In genomic region chr11:115525600-115526006, GRCh38 we compare ENCODE assay signal across 1 cellular context.
TF ChIP-seq lines count a peak whose summit lies in the region.

No MANE protein-coding gene starts in this region.

TF ChIP-seq in HepG2, 621 proteins besides CTCF, POLR2A, EP300 and RAD21 (continued from another document and continues in another):
- TF ChIP-seq FOXP4 (CRISPR knock-in tag; IDR thresholded peaks at IDR 0.05) (peak; percentile 37; the same call in 1 of the 2 replicates), FLYWCH1 (CRISPR knock-in tag; IDR thresholded peaks at IDR 0.05) (no peak), ETV5 (CRISPR knock-in tag; IDR thresholded peaks at IDR 0.05; ENCODE audit: borderline replicate concordance) (peak; percentile 70; the same call in 1 of the 2 replicates), ZNF292 (CRISPR knock-in tag; IDR thresholded peaks at IDR 0.05; ENCODE audit: borderline replicate concordance, low read depth) (peak; percentile 61; the same call in 1 of the 2 replicates), USF2 (IDR thresholded peaks at IDR 0.05; ENCODE audit: low read depth, low read length) (peak; percentile 53), USF2 (CRISPR knock-in tag; IDR thresholded peaks at IDR 0.05; ENCODE audit: borderline replicate concordance) (peak; percentile 79; the same call in 1 of the 2 replicates), MAZ (IDR thresholded peaks at IDR 0.05; ENCODE audit: borderline replicate concordance, low read depth, low read length) (no peak), MAZ (CRISPR knock-in tag; IDR thresholded peaks at IDR 0.05; ENCODE audit: low read depth) (no peak), ZNF350 (CRISPR knock-in tag; IDR thresholded peaks at IDR 0.05; ENCODE audit: borderline replicate concordance, low read depth) (no peak), HOXA3 (CRISPR knock-in tag; IDR thresholded peaks at IDR 0.05) (peak; percentile 30; the same call in 1 of the 2 replicates), MAX (IDR thresholded peaks at IDR 0.05) (peak; percentile 22; the same call in 1 of the 2 replicates), ELF3 (CRISPR knock-in tag; IDR thresholded peaks at IDR 0.05) (peak; percentile 84), PHF21A (CRISPR knock-in tag; IDR thresholded peaks at IDR 0.05) (peak; percentile 51), HOMEZ (CRISPR knock-in tag; IDR thresholded peaks at IDR 0.05; ENCODE audit: low read depth) (no peak), FOXP1 (IDR thresholded peaks at IDR 0.05) (no peak), FOXP1 (CRISPR knock-in tag; IDR thresholded peaks at IDR 0.05) (peak; percentile 20; the same call in 1 of the 2 replicates), SOX6 (IDR thresholded peaks at IDR 0.05) (no peak), SOX6 (CRISPR knock-in tag; IDR thresholded peaks at IDR 0.05) (peak; percentile 73), BHLHE40 (IDR thresholded peaks at IDR 0.05; ENCODE audit: low read length) (peak; percentile 78), ARID5B (CRISPR knock-in tag; IDR thresholded peaks at IDR 0.05) (peak; percentile 69), ZNF589 (CRISPR knock-in tag; conservative IDR thresholded peaks at IDR 0.05) (no peak), PAXIP1 (CRISPR knock-in tag; conservative IDR thresholded peaks at IDR 0.05) (peak; percentile 63), GABPA (IDR thresholded peaks at IDR 0.05; ENCODE audit: low read depth, low read length) (no peak), GABPA (CRISPR knock-in tag; IDR thresholded peaks at IDR 0.05; ENCODE audit: low read depth) (peak; percentile 25; the same call in 1 of the 2 replicates), TARDBP (CRISPR knock-in tag; IDR thresholded peaks at IDR 0.05) (0 out of 2 replicates have a peak, but pooled peaks have one; percentile 10), ELF1 (CRISPR knock-in tag; IDR thresholded peaks at IDR 0.05) (0 out of 2 replicates have a peak, but pooled peaks have one; percentile 12), ZFX (CRISPR knock-in tag; IDR thresholded peaks at IDR 0.05; ENCODE audit: low read depth) (peak; percentile 47; the same call in 1 of the 2 replicates), ZSCAN31 (CRISPR knock-in tag; IDR thresholded peaks at IDR 0.05; ENCODE audit: low read depth) (no peak), ARNT (IDR thresholded peaks at IDR 0.05) (no peak), KAT8 (CRISPR knock-in tag; IDR thresholded peaks at IDR 0.05) (0 out of 2 replicates have a peak, but pooled peaks have one; percentile 23), TFAP4 (IDR thresholded peaks at IDR 0.05; ENCODE audit: borderline replicate concordance, low read depth) (peak; percentile 95), POGZ (CRISPR knock-in tag; IDR thresholded peaks at IDR 0.05) (peak; percentile 55; the same call in 1 of the 2 replicates), THRA (CRISPR knock-in tag; IDR thresholded peaks at IDR 0.05; ENCODE audit: borderline replicate concordance) (peak; percentile 90; the same call in 1 of the 2 replicates), MED1 (CRISPR knock-in tag; IDR thresholded peaks at IDR 0.05) (peak; percentile 73), ARID4A (CRISPR knock-in tag; IDR thresholded peaks at IDR 0.05; ENCODE audit: borderline replicate concordance) (peak; percentile 35; the same call in 1 of the 2 replicates), CENPBD1 (CRISPR knock-in tag; IDR thresholded peaks at IDR 0.05; ENCODE audit: borderline replicate concordance, low read depth) (no peak), TGIF2 (CRISPR knock-in tag; IDR thresholded peaks at IDR 0.05) (peak; percentile 83), ZNF552 (CRISPR knock-in tag; IDR thresholded peaks at IDR 0.05; ENCODE audit: borderline replicate concordance) (no peak), SOX5 (CRISPR knock-in tag; IDR thresholded peaks at IDR 0.05; ENCODE audit: borderline replicate concordance) (peak; percentile 66), RXRB (CRISPR knock-in tag; IDR thresholded peaks at IDR 0.05; ENCODE audit: borderline replicate concordance) (peak; percentile 89)
